7 cellular contexts compared by ENCODE assay signal in genomic region chr12:118816296-118816695, GRCh38.
"Had no signal": no experiment of that assay in that cellular context is flagged by ENCODE, and none has a peak within 500 bp of the region (broad histone marks: within the 10 kb centered on the region; RNA-seq: fewer than 3 reads in every experiment).

No MANE protein-coding gene starts in this region.

- DNase-seq: IMR-90, KBM-7, KG1 had no signal

- H3K4me3 ChIP-seq: K562 had no signal

- H3K27ac ChIP-seq: HL-60 had no signal

- ATAC-seq: HepG2, K562 had no signal

- H3K27ac Mint-ChIP-seq: IgD-negative memory B cell had no signal

- H3K36me3 Mint-ChIP-seq: IgD-negative memory B cell had no signal

- H3K4me3 Mint-ChIP-seq: IgD-negative memory B cell had no signal

- H3K4me1 Mint-ChIP-seq: IgD-negative memory B cell had no signal
